ENCODE assay signal across 23 cellular contexts in genomic region chr6:135992739-135993138, GRCh38.
"Had no signal": no experiment of that assay in that cellular context is flagged by ENCODE, and none has a peak within 500 bp of the region (broad histone marks: within the 10 kb centered on the region; RNA-seq: fewer than 3 reads in every experiment).

No MANE protein-coding gene starts in this region.

- H3K9me3 ChIP-seq: ascending aorta, SJCRH30 had no signal

- H3K27me3 ChIP-seq: ascending aorta, cardiac muscle cell, SJCRH30 had no signal

- H3K4me1 ChIP-seq: ascending aorta had no signal

- DNase-seq: activated CD4-positive, alpha-beta T cell treated with anti-CD3 and anti-CD28 coated beads, Interleukin-2, amount 10 ng/mL, durations not matched to agents 24 days and 14 days; activated CD4-positive, alpha-beta T cell treated with anti-CD3 and anti-CD28 coated beads, Interleukin-2, amount 50 U/mL, for 4 hours; activated CD8-positive, alpha-beta T cell treated with anti-CD3 and anti-CD28 coated beads, Interleukin-2, amount 10 ng/mL, durations not matched to agents 7 days and 5 days; activated gamma-delta T cell; activated naive CD4-positive, alpha-beta T cell treated with Interleukin-2 at 50 U/mL for 16 hours; activated naive CD8-positive, alpha-beta T cell treated with anti-CD3 and anti-CD28 coated beads, Interleukin-2, amount 10 ng/mL, durations not matched to agents 7 days and 5 days; activated T-cell treated with anti-CD3 and anti-CD28 coated beads, Interleukin-2, amount 50 U/mL, for 24 hours; amygdala; NCI-H1105; NCI-H1417 treated with DMSO at 0.1 percent for 48 hours; NCI-H187 treated with DMSO at 0.1 percent for 48 hours; NCI-H2081; NCI-H226; NCI-H446 treated with DMSO at 0.1 percent for 48 hours; NCI-H524 treated with DMSO at 0.1 percent for 48 hours; NK-92 treated with Interleukin-12 subunit alpha and Interleukin-12 subunit beta, amount 100 ng/mL, for 24 hours; OCI-M1; SHP77; SJCRH30 had no signal

- H3K27ac ChIP-seq: ascending aorta, cardiac muscle cell, SJCRH30, SK-N-MC had no signal

- H3K4me3 ChIP-seq: ascending aorta, cardiac muscle cell, K562, SJCRH30, SK-N-MC had no signal

- H3K36me3 ChIP-seq: ascending aorta, cardiac muscle cell, SJCRH30 had no signal

- ATAC-seq: activated CD8-positive, alpha-beta T cell treated with anti-CD3 and anti-CD28 coated beads, Interleukin-2, amount 10 ng/mL, durations not matched to agents 7 days and 5 days; K562 had no signal
